In genomic region chr16:26859086-26859485, GRCh38 we compare ENCODE assay signal across 15 cellular contexts.
DNase-seq lines count a peak whose midpoint lies in the region; ATAC-seq and TF ChIP-seq lines count a peak whose summit lies in the region.
"Had no signal": no experiment of that assay in that cellular context is flagged by ENCODE, and none has a peak within 500 bp of the region (broad histone marks: within the 10 kb centered on the region; RNA-seq: fewer than 3 reads in every experiment).

No MANE protein-coding gene starts in this region.

- H3K4me1 Mint-ChIP-seq in central memory CD8-positive, alpha-beta T cell = no peaks in the 10 kb centered on the region
- H3K4me1 Mint-ChIP-seq in type B pancreatic cell (ENCODE audit: unreplicated experiment) = no peaks in the 10 kb centered on the region

- no peak for TF ChIP-seq CTCF in type B pancreatic cell (conservative IDR thresholded peaks at IDR 0.05)

- peak overlapping the region; percentile 36 for H3K27ac Mint-ChIP-seq in central memory CD8-positive, alpha-beta T cell (ENCODE audit: low read depth)
- H3K27ac Mint-ChIP-seq in type B pancreatic cell = no peak overlapping the region
- H3K27ac Mint-ChIP-seq: CD4-positive, alpha-beta T cell; HFFc6 had no signal

- DNase-seq in NCI-H510A (lab: John Stamatoyannopoulos, UW) = peak; percentile 13
- DNase-seq in central memory CD8-positive, alpha-beta T cell (ENCODE audit: low spot score in 2 of 2) = no peak
- peak; percentile 20 for DNase-seq in type B pancreatic cell (ENCODE audit: extremely low spot score, unreplicated experiment)
- DNase-seq in T-helper 1 cell = no peak
- no peak for DNase-seq in T-helper 2 cell
- DNase-seq: ACHN; BE2C; Caco-2; CD4-positive, alpha-beta T cell; GOT3; H7; HFFc6; IMR-90 had no signal

- no peaks in the 10 kb centered on the region for H3K36me3 Mint-ChIP-seq in central memory CD8-positive, alpha-beta T cell (ENCODE audit: insufficient read depth)
- no peaks in the 10 kb centered on the region for H3K36me3 Mint-ChIP-seq in type B pancreatic cell

- peaks cover 25% of the 10 kb centered on the region for H3K9me3 Mint-ChIP-seq in central memory CD8-positive, alpha-beta T cell
- H3K9me3 Mint-ChIP-seq in type B pancreatic cell = peaks cover 14% of the 10 kb centered on the region

- ATAC-seq in central memory CD8-positive, alpha-beta T cell (replicated peaks; ENCODE audit: extremely low read depth, poor library complexity, severe bottlenecking) = no peak
- no peak for ATAC-seq in GM18867 (IDR thresholded peaks at IDR 0.05; ENCODE audit: unreplicated experiment)
- ATAC-seq: HCT116 had no signal

- peaks cover 40% of the 10 kb centered on the region for H3K27me3 Mint-ChIP-seq in central memory CD8-positive, alpha-beta T cell
- H3K27me3 Mint-ChIP-seq in type B pancreatic cell = peaks cover 5% of the 10 kb centered on the region

- no peak overlapping the region for H3K4me3 Mint-ChIP-seq in central memory CD8-positive, alpha-beta T cell
- H3K4me3 Mint-ChIP-seq in type B pancreatic cell = no peak overlapping the region
- H3K4me3 Mint-ChIP-seq: CD4-positive, alpha-beta T cell; HFFc6 had no signal

Comparison
In these comparisons a context has a peak if more than half of its experiments do, and no peak if none do; other contexts are left out.
1. DNase-seq: peak in NCI-H510A (single experiment) and type B pancreatic cell (single experiment); none in central memory CD8-positive, alpha-beta T cell (0 of 2), T-helper 1 cell (0 of 5) and T-helper 2 cell (0 of 5).